8 cellular contexts compared by ENCODE assay signal in genomic region chr19:41297628-41298326, GRCh38. TPM values are rescaled to one million over a fixed set of nuclear protein-coding genes. Genes with fewer than 3 reads are reported as not detected.
A peak's percentile ranks its signal among the peaks of the same experiment; 100 is the strongest.
DNase-seq lines count a peak whose midpoint lies in the region; ATAC-seq and TF ChIP-seq lines count a peak whose summit lies in the region.

No MANE protein-coding gene starts in this region.

- ATAC-seq in GM18499 (IDR thresholded peaks at IDR 0.05; ENCODE audit: insufficient read depth, unreplicated experiment) (peak; percentile 42), GM21786 (IDR thresholded peaks at IDR 0.05; ENCODE audit: unreplicated experiment) (peak; percentile 71), foreskin keratinocyte (no peak)

- no peaks in the 10 kb centered on the region for H4K20me1 ChIP-seq in OCI-LY1 (ENCODE audit: insufficient read depth, low read length)

- no peak overlapping the region for H3K4me3 ChIP-seq in OCI-LY1 (ENCODE audit: low read depth, low read length, poor library complexity, severe bottlenecking)
- no peak overlapping the region for H3K4me3 ChIP-seq in left ventricle myocardium inferior

- intact Hi-C loops in left ventricle myocardium inferior (cut with micrococcal nuclease) = no loop called here

- peak overlapping the region; percentile 20; the same call in 1 of the 2 replicates for H3K9ac ChIP-seq in OCI-LY1 (ENCODE audit: low read length)

- H3K4me1 ChIP-seq in OCI-LY1 (ENCODE audit: insufficient read depth, low read length, severe bottlenecking) (peaks cover 53% of the 10 kb centered on the region), left ventricle myocardium inferior (peaks cover 66% of the 10 kb centered on the region), foreskin keratinocyte (no peaks in the 10 kb centered on the region)

- H3K9me3 ChIP-seq in OCI-LY1 (ENCODE audit: low read length) (no peaks in the 10 kb centered on the region), left ventricle myocardium inferior (replicated peaks) (no peaks in the 10 kb centered on the region)

- DNase-seq in left ventricle myocardium inferior (no peak), foreskin keratinocyte (no peak), islet precursor cell (no peak)
- no peak for DNase-seq in stimulated activated CD4-positive, alpha-beta T cell treated with anti-CD3 and anti-CD28 coated beads, Interleukin-2, amount 100 ng/mL, for 24 hours

- H3K27me3 ChIP-seq in OCI-LY1 (ENCODE audit: insufficient read depth, low read length) (no peaks in the 10 kb centered on the region), left ventricle myocardium inferior (ENCODE audit: low read depth) (no peaks in the 10 kb centered on the region), foreskin keratinocyte (no peaks in the 10 kb centered on the region)

- H3K4me2 ChIP-seq in OCI-LY1 (ENCODE audit: low read length) = no peak overlapping the region; the same call in 1 of the 2 replicates

- H3K36me3 ChIP-seq in OCI-LY1 (ENCODE audit: insufficient read depth, low read length) (peaks cover 100% of the 10 kb centered on the region), left ventricle myocardium inferior (peaks cover 68% of the 10 kb centered on the region)

- H3K9me2 ChIP-seq in OCI-LY1 (ENCODE audit: low read depth, low read length) = no peaks in the 10 kb centered on the region

- H3K27ac ChIP-seq in OCI-LY1 (ENCODE audit: low read depth, low read length, poor library complexity, severe bottlenecking) (peak overlapping the region; percentile 69), left ventricle myocardium inferior (replicated peaks) (peak overlapping the region; percentile 86), temporal lobe (ENCODE audit: low read depth, low read length) (peak overlapping the region; percentile 42), foreskin keratinocyte (no peak overlapping the region)

- no peaks in the 10 kb centered on the region for H3F3A ChIP-seq in OCI-LY1 (ENCODE audit: insufficient read depth, low read length)

- no peaks in the 10 kb centered on the region for H3K79me2 ChIP-seq in OCI-LY1 (ENCODE audit: insufficient read depth, low read length)

- no peak overlapping the region for H2AFZ ChIP-seq in OCI-LY1 (ENCODE audit: low read length)

- TF ChIP-seq CTCF in OCI-LY1 (IDR thresholded peaks at IDR 0.05; ENCODE audit: low read length) = no peak; the same call in 1 of the 2 replicates
- TF ChIP-seq CTCF in left ventricle myocardium inferior (IDR thresholded peaks at IDR 0.05; ENCODE audit: borderline replicate concordance) = no peak
- TF ChIP-seq CTCF in foreskin keratinocyte (conservative IDR thresholded peaks at IDR 0.05) = no peak

RNA-seq across cellular contexts. Expression of gene CCDC97, which starts 12.2 kb away (rescaled TPM):
- 15.5 TPM for total RNA-seq in left ventricle myocardium inferior
- total RNA-seq in temporal lobe = 6.4 TPM
- total RNA-seq in foreskin keratinocyte = 10.5 and 11.9 TPM in 2 replicates
- polyA plus RNA-seq in foreskin keratinocyte = 13.5 and 14.5 TPM in 2 replicates

RNA-seq across cellular contexts. Expression of gene HNRNPUL1, which starts 33.6 kb away (rescaled TPM):
- total RNA-seq in left ventricle myocardium inferior (103 TPM), temporal lobe (101 TPM), foreskin keratinocyte (129 and 140 TPM in 2 replicates)
- 106 and 123 TPM in 2 replicates for polyA plus RNA-seq in foreskin keratinocyte

RNA-seq across cellular contexts. Expression of gene TGFB1, which starts 55.9 kb away (rescaled TPM):
- total RNA-seq in left ventricle myocardium inferior (14.9 TPM), temporal lobe (2.7 TPM), foreskin keratinocyte (26.8 and 26.9 TPM in 2 replicates)
- 51.3 and 52.5 TPM in 2 replicates for polyA plus RNA-seq in foreskin keratinocyte
